18 cellular contexts compared by ENCODE assay signal in genomic region chr16:89117975-89118289, GRCh38. TPM values are rescaled to one million over a fixed set of nuclear protein-coding genes. Genes with fewer than 3 reads are reported as not detected.
A peak's percentile ranks its signal among the peaks of the same experiment; 100 is the strongest.
DNase-seq lines count a peak whose midpoint lies in the region; ATAC-seq and TF ChIP-seq lines count a peak whose summit lies in the region.
"Had no signal": no experiment of that assay in that cellular context is flagged by ENCODE, and none has a peak within 500 bp of the region (broad histone marks: within the 10 kb centered on the region; RNA-seq: fewer than 3 reads in every experiment).

No MANE protein-coding gene starts in this region.

- H3K9me3 Mint-ChIP-seq in activated naive CD8-positive, alpha-beta T cell (ENCODE audit: low read depth) = no peaks in the 10 kb centered on the region
- H3K9me3 Mint-ChIP-seq in activated naive CD8-positive, alpha-beta T cell treated with anti-CD3 and anti-CD28 coated beads, Interleukin-2, amount 50 U/mL, for 24 hours = no peaks in the 10 kb centered on the region
- no peaks in the 10 kb centered on the region for H3K9me3 Mint-ChIP-seq in IgD-negative memory B cell
- peaks cover 8% of the 10 kb centered on the region for H3K9me3 Mint-ChIP-seq in glutamatergic neuron (ENCODE audit: unreplicated experiment)
- H3K9me3 Mint-ChIP-seq in Calu3 (ENCODE audit: low read depth, unreplicated experiment) = no peaks in the 10 kb centered on the region

- H3K27me3 Mint-ChIP-seq in activated naive CD8-positive, alpha-beta T cell = no peaks in the 10 kb centered on the region
- H3K27me3 Mint-ChIP-seq in activated naive CD8-positive, alpha-beta T cell treated with anti-CD3 and anti-CD28 coated beads, Interleukin-2, amount 50 U/mL, for 24 hours = no peaks in the 10 kb centered on the region
- H3K27me3 Mint-ChIP-seq in IgD-negative memory B cell = no peaks in the 10 kb centered on the region
- H3K27me3 Mint-ChIP-seq in glutamatergic neuron (ENCODE audit: unreplicated experiment) = no peaks in the 10 kb centered on the region
- no peaks in the 10 kb centered on the region for H3K27me3 Mint-ChIP-seq in Calu3 (ENCODE audit: unreplicated experiment)
- H3K27me3 Mint-ChIP-seq: progenitor cell of endocrine pancreas had no signal

- CTCF ChIA-PET in Calu3 (lab: Charles Lee) = no interaction called here

- no peak overlapping the region for H3K4me3 Mint-ChIP-seq in activated naive CD8-positive, alpha-beta T cell
- no peak overlapping the region for H3K4me3 Mint-ChIP-seq in activated naive CD8-positive, alpha-beta T cell treated with anti-CD3 and anti-CD28 coated beads, Interleukin-2, amount 50 U/mL, for 24 hours
- H3K4me3 Mint-ChIP-seq in IgD-negative memory B cell (no peak overlapping the region), glutamatergic neuron (ENCODE audit: unreplicated experiment) (peak overlapping the region; percentile 25), Calu3 (ENCODE audit: low read depth, unreplicated experiment) (no peak overlapping the region)

- no TSS peak for BruUV-seq in Calu3 (replicated peaks; lab: Mats Ljungman, UMichigan)

- TF ChIP-seq CTCF in glutamatergic neuron (IDR thresholded peaks at IDR 0.05; ENCODE audit: partially characterized antibody, unreplicated experiment) = no peak
- no peak for TF ChIP-seq CTCF in Calu3 (IDR thresholded peaks at IDR 0.05; ENCODE audit: unreplicated experiment)

- no peak for ATAC-seq in activated naive CD8-positive, alpha-beta T cell treated with anti-CD3 and anti-CD28 coated beads, Interleukin-2, amount 50 U/mL, for 24 hours
- ATAC-seq in GM21737 (IDR thresholded peaks at IDR 0.05; ENCODE audit: unreplicated experiment) = no peak

- intact Hi-C loops in posterior vena cava (cut with DNase I) (no loop called here), Calu3 (cut with micrococcal nuclease; ENCODE audit: unreplicated experiment) (no loop called here)

- H3K27ac Mint-ChIP-seq in activated naive CD8-positive, alpha-beta T cell = peak overlapping the region; percentile 16
- no peak overlapping the region for H3K27ac Mint-ChIP-seq in activated naive CD8-positive, alpha-beta T cell treated with anti-CD3 and anti-CD28 coated beads, Interleukin-2, amount 50 U/mL, for 24 hours
- H3K27ac Mint-ChIP-seq in IgD-negative memory B cell (peak overlapping the region; percentile 31 to 85 (median 82)), glutamatergic neuron (ENCODE audit: unreplicated experiment) (peak overlapping the region; percentile 52), Calu3 (ENCODE audit: unreplicated experiment) (no peak overlapping the region)
- H3K27ac Mint-ChIP-seq: progenitor cell of endocrine pancreas had no signal

- H3K36me3 Mint-ChIP-seq in activated naive CD8-positive, alpha-beta T cell = peaks cover 8% of the 10 kb centered on the region
- peaks cover 21% of the 10 kb centered on the region for H3K36me3 Mint-ChIP-seq in activated naive CD8-positive, alpha-beta T cell treated with anti-CD3 and anti-CD28 coated beads, Interleukin-2, amount 50 U/mL, for 24 hours (ENCODE audit: low read depth)
- H3K36me3 Mint-ChIP-seq in IgD-negative memory B cell (peaks cover 10% of the 10 kb centered on the region), glutamatergic neuron (ENCODE audit: unreplicated experiment) (peaks cover 5% of the 10 kb centered on the region), Calu3 (ENCODE audit: insufficient read depth, unreplicated experiment) (peaks cover 22% of the 10 kb centered on the region)

- peaks cover 57% of the 10 kb centered on the region for H3K4me1 Mint-ChIP-seq in activated naive CD8-positive, alpha-beta T cell (ENCODE audit: low read depth)
- H3K4me1 Mint-ChIP-seq in activated naive CD8-positive, alpha-beta T cell treated with anti-CD3 and anti-CD28 coated beads, Interleukin-2, amount 50 U/mL, for 24 hours = peaks cover 34% of the 10 kb centered on the region
- H3K4me1 Mint-ChIP-seq in IgD-negative memory B cell (peaks cover 28 to 39% (median 36%) of the 10 kb centered on the region in 3 donors), glutamatergic neuron (ENCODE audit: low read depth, unreplicated experiment) (peaks cover 13% of the 10 kb centered on the region), Calu3 (ENCODE audit: low read depth, unreplicated experiment) (no peaks in the 10 kb centered on the region)

- DNase-seq in activated naive CD8-positive, alpha-beta T cell treated with anti-CD3 and anti-CD28 coated beads, Interleukin-2, amount 50 U/mL, for 24 hours = no peak
- peak; percentile 15 for DNase-seq in glutamatergic neuron
- peak; percentile 36 for DNase-seq in posterior vena cava (ENCODE audit: low spot score)
- no peak for DNase-seq in RKO (ENCODE audit: low spot score)
- no peak for DNase-seq in Calu3
- DNase-seq: activated T-cell treated with anti-CD3 and anti-CD28 coated beads for 4 hours; EL; NCI-H1092 treated with DMSO at 0.1 percent for 48 hours; NCI-H526 treated with DMSO at 0.1 percent for 48 hours; small intestine; stimulated activated CD4-positive, alpha-beta T cell treated with anti-CD3 and anti-CD28 coated beads, Interleukin-4, amount 100 ng/mL, for 24 hours; T1000 had no signal

RNA-seq across cellular contexts. Expression of gene ACSF3, which starts 24.3 kb away (rescaled TPM):
- 53.9 TPM for polyA plus RNA-seq in IgD-negative memory B cell
- 29.3 TPM for total RNA-seq in glutamatergic neuron (ENCODE audit: unreplicated experiment)
- total RNA-seq in posterior vena cava = 10 to 100 TPM; 19.1 to 21.4 TPM
- 54.9 and 58.0 TPM in 2 replicates for total RNA-seq in Calu3 (2022)

RNA-seq across cellular contexts. Expression of gene CDH15, which starts 53.6 kb away (rescaled TPM):
- polyA plus RNA-seq in IgD-negative memory B cell = not detected
- total RNA-seq in glutamatergic neuron (ENCODE audit: unreplicated experiment) = 12.6 TPM
- total RNA-seq in posterior vena cava = under 1 TPM in 1 of 2 donors, not detected in 1; 0.46 TPM
- not detected in 2 replicates for total RNA-seq in Calu3 (2022)
- total RNA-seq: OCI-LY7, progenitor cell of endocrine pancreas, subcutaneous adipose tissue had no signal

Comparison
In these comparisons a context has a peak if more than half of its experiments do, and no peak if none do; other contexts are left out.
1. H3K27ac Mint-ChIP-seq: peak in activated naive CD8-positive, alpha-beta T cell (single experiment), IgD-negative memory B cell (3 of 3) and glutamatergic neuron (single experiment); none in activated naive CD8-positive, alpha-beta T cell treated with anti-CD3 and anti-CD28 coated beads, Interleukin-2, amount 50 U/mL, for 24 hours (single experiment) and Calu3 (single experiment).
2. DNase-seq: peak in glutamatergic neuron (single experiment) and posterior vena cava (single experiment); none in activated naive CD8-positive, alpha-beta T cell treated with anti-CD3 and anti-CD28 coated beads, Interleukin-2, amount 50 U/mL, for 24 hours (single experiment), RKO (single experiment) and Calu3 (single experiment).